ENCODE assay signal across 3 cellular contexts in the genomic region with DNA sequence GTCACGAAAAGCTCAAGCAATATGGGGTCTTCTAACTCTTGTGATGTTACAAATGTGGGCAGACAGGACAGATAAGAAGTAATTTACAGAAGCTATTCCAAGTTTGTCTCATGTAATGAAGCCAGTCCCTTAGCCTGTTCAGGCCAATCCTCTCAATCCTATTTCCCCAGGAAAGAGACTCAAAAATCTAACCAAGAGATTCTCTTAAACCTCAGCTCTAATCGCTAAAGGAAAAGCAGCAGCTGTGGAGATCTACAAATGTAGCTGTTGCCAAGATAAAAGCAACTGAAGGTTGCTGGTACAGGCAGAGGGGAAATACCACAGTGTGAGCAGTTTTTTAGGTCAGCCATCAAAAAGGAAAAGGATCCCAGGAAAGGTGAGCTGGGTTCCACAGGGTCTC.
TF ChIP-seq lines count a peak whose summit lies in the region.

No MANE protein-coding gene starts in this region.

TF ChIP-seq in GM23338, 12 proteins besides CTCF, POLR2A, EP300 and RAD21:
- TF ChIP-seq STAT1 (IDR thresholded peaks at IDR 0.05; ENCODE audit: unreplicated experiment): no peak
- no peak for TF ChIP-seq EZH2phosphoT487 (IDR thresholded peaks at IDR 0.05; ENCODE audit: unreplicated experiment)
- no peak for TF ChIP-seq ZNF331 (CRISPR knock-in tag; IDR thresholded peaks at IDR 0.05; ENCODE audit: low read depth)
- TF ChIP-seq NANOG (IDR thresholded peaks at IDR 0.05; ENCODE audit: borderline replicate concordance): no peak
- TF ChIP-seq, protein P1, sequence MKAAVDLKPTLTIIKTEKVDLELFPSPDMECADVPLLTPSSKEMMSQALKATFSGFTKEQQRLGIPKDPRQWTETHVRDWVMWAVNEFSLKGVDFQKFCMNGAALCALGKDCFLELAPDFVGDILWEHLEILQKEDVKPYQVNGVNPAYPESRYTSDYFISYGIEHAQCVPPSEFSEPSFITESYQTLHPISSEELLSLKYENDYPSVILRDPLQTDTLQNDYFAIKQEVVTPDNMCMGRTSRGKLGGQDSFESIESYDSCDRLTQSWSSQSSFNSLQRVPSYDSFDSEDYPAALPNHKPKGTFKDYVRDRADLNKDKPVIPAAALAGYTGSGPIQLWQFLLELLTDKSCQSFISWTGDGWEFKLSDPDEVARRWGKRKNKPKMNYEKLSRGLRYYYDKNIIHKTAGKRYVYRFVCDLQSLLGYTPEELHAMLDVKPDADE (IDR thresholded peaks at IDR 0.05): no peak
- TF ChIP-seq ZNF114 (CRISPR knock-in tag; IDR thresholded peaks at IDR 0.05): no peak
- TF ChIP-seq POLR2AphosphoS5 (IDR thresholded peaks at IDR 0.05; ENCODE audit: low read depth): no peak
- no peak for TF ChIP-seq CREB1 (CRISPR knock-in tag; IDR thresholded peaks at IDR 0.05; ENCODE audit: low read depth)
- no peak for TF ChIP-seq EZH2 (IDR thresholded peaks at IDR 0.05; ENCODE audit: low read depth, unreplicated experiment)

TF ChIP-seq in SK-N-SH, 30 proteins besides CTCF, POLR2A, EP300 and RAD21:
- TF ChIP-seq TEAD4 (IDR thresholded peaks at IDR 0.05; ENCODE audit: borderline replicate concordance, insufficient read depth) (no peak), FOXM1 (IDR thresholded peaks at IDR 0.05; ENCODE audit: low read depth) (no peak), MEF2A (IDR thresholded peaks at IDR 0.05; ENCODE audit: borderline replicate concordance, low read depth) (no peak), FOXJ3 (CRISPR knock-in tag; IDR thresholded peaks at IDR 0.05) (no peak)
- TF ChIP-seq, protein P2, sequence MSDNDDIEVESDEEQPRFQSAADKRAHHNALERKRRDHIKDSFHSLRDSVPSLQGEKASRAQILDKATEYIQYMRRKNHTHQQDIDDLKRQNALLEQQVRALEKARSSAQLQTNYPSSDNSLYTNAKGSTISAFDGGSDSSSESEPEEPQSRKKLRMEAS (IDR thresholded peaks at IDR 0.05; ENCODE audit: low read depth): no peak

TF ChIP-seq in endothelial cell of umbilical vein, 7 proteins besides CTCF, POLR2A, EP300 and RAD21:
- TF ChIP-seq JUN (IDR thresholded peaks at IDR 0.05; ENCODE audit: borderline replicate concordance, insufficient read depth, insufficient read length, low read depth): no peak
- TF ChIP-seq EZH2 (IDR thresholded peaks at IDR 0.05; ENCODE audit: borderline replicate concordance, low read depth, low read length, severe bottlenecking): no peak
- TF ChIP-seq MYC (IDR thresholded peaks at IDR 0.05; ENCODE audit: low read depth, low read length): no peak
- TF ChIP-seq POLR2AphosphoS5 (IDR thresholded peaks at IDR 0.05; ENCODE audit: insufficient read depth, low read depth, low read length): no peak
- TF ChIP-seq FOS (IDR thresholded peaks at IDR 0.05; ENCODE audit: borderline replicate concordance, insufficient read depth, low read length): no peak
- TF ChIP-seq, protein P2 (IDR thresholded peaks at IDR 0.05; ENCODE audit: insufficient read depth, insufficient read length): no peak
